Comparison of ENCODE assay signal across 29 cellular contexts in the genomic region with DNA sequence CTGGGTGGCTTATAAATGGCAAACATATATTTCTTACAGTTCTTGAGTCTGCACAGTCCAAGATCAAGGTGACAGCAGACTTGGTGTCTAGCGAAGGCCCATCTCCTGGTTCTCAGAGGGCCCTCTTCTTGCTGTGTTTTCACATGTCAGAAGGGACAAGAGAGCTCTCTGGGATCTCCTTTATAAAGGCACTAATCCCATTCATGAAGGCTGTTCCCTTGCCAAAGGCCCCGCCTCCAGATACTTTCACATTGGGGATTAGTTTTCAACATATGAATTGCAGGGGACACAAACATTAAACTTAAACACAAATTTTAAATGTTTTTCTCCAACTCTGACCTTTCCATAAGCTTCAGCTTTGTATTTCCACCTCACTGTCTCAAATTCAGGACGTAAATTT.
"Had no signal": no experiment of that assay in that cellular context is flagged by ENCODE, and none has a peak within 500 bp of the region (broad histone marks: within the 10 kb centered on the region; RNA-seq: fewer than 3 reads in every experiment).

No MANE protein-coding gene starts in this region.

- DNase-seq: activated CD4-positive, alpha-beta memory T cell treated with anti-CD3 and anti-CD28 coated beads for 36 hours; activated CD4-positive, alpha-beta T cell treated with anti-CD3 and anti-CD28 coated beads for 36 hours; activated CD4-positive, alpha-beta T cell treated with anti-CD3 and anti-CD28 coated beads, Interleukin-2, amount 10 ng/mL, durations not matched to agents 24 days and 14 days; activated CD4-positive, CD25-positive, alpha-beta regulatory T cell; activated CD4-positive, CD25-positive, alpha-beta regulatory T cell treated with anti-CD3 and anti-CD28 coated beads, Interleukin-2, amount 50 U/mL, for 72 hours; activated CD8-positive, alpha-beta memory T cell treated with anti-CD3 and anti-CD28 coated beads, Interleukin-2, amount 10 ng/mL, durations not matched to agents 7 days and 5 days; activated CD8-positive, alpha-beta memory T cell treated with anti-CD3 and anti-CD28 coated beads, Interleukin-2, amount 50 U/mL, for 4 hours; activated CD8-positive, alpha-beta T cell treated with anti-CD3 and anti-CD28 coated beads, Interleukin-2, amount 10 ng/mL, durations not matched to agents 7 days and 5 days; activated effector memory CD4-positive, alpha-beta T cell treated with anti-CD3 and anti-CD28 coated beads, Interleukin-2, amount 50 U/mL, for 16 hours; activated naive CD4-positive, alpha-beta T cell treated with anti-CD3 and anti-CD28 coated beads for 36 hours; activated naive CD8-positive, alpha-beta T cell treated with anti-CD3 and anti-CD28 coated beads, Interleukin-2, amount 10 ng/mL, durations not matched to agents 7 days and 5 days; activated T-cell treated with anti-CD3 and anti-CD28 coated beads, Interleukin-2, amount 50 U/mL, for 1 hour; activated T-cell treated with anti-CD3 and anti-CD28 coated beads, Interleukin-2, amount 50 U/mL, for 48 hours; central memory CD4-positive, alpha-beta T cell; cerebellar nuclear complex; colonic mucosa; effector CD8-positive, alpha-beta T cell; foreskin fibroblast; head of caudate nucleus; T-helper 2 cell; WERI-Rb-1 had no signal

- H3K9me3 ChIP-seq: ascending aorta, breast epithelium, colonic mucosa had no signal

- ATAC-seq: activated CD4-positive, alpha-beta T cell treated with anti-CD3 and anti-CD28 coated beads for 36 hours; activated CD8-positive, alpha-beta memory T cell treated with anti-CD3 and anti-CD28 coated beads, Interleukin-2, amount 10 ng/mL, durations not matched to agents 7 days and 5 days; activated CD8-positive, alpha-beta T cell treated with anti-CD3 and anti-CD28 coated beads, Interleukin-2, amount 10 ng/mL, durations not matched to agents 7 days and 5 days; activated naive CD4-positive, alpha-beta T cell treated with anti-CD3 and anti-CD28 coated beads, Interleukin-2, amount 50 U/mL, for 72 hours; esophagus mucosa had no signal

- H3K36me3 ChIP-seq: ascending aorta, breast epithelium, cardiac muscle cell, colonic mucosa, WERI-Rb-1 had no signal

- H3K27ac ChIP-seq: ascending aorta, breast epithelium, cardiac muscle cell, colonic mucosa, WERI-Rb-1 had no signal

- H3K27ac Mint-ChIP-seq: activated CD4-positive, alpha-beta memory T cell treated with anti-CD3 and anti-CD28 coated beads for 36 hours; activated CD4-positive, alpha-beta T cell treated with anti-CD3 and anti-CD28 coated beads for 36 hours; activated CD4-positive, alpha-beta T cell treated with anti-CD3 and anti-CD28 coated beads, Interleukin-2, amount 10 ng/mL, durations not matched to agents 24 days and 14 days; activated CD8-positive, alpha-beta memory T cell treated with anti-CD3 and anti-CD28 coated beads, Interleukin-2, amount 10 ng/mL, durations not matched to agents 7 days and 5 days; activated CD8-positive, alpha-beta T cell treated with anti-CD3 and anti-CD28 coated beads, Interleukin-2, amount 10 ng/mL, durations not matched to agents 7 days and 5 days; activated naive CD4-positive, alpha-beta T cell treated with anti-CD3 and anti-CD28 coated beads for 36 hours; activated naive CD4-positive, alpha-beta T cell treated with anti-CD3 and anti-CD28 coated beads, Interleukin-2, amount 50 U/mL, for 72 hours; activated naive CD8-positive, alpha-beta T cell treated with anti-CD3 and anti-CD28 coated beads, Interleukin-2, amount 10 ng/mL, durations not matched to agents 7 days and 5 days; activated T-helper 1 cell treated with anti-CD3 and anti-CD28 coated beads, Interleukin-12 subunit alpha, Interleukin-12 subunit beta, Interleukin-2, Interleukin-4 antibody, amounts not matched to agents 30 ng/mL and 10 ng/mL and 1 ng/mL, durations not matched to agents 14 hours and 24 hours and 36 hours; activated T-helper 2 cell treated with anti-CD3 and anti-CD28 coated beads, Interferon-gamma antibody, Interleukin-2, Interleukin-4, amounts not matched to agents 10 μg/mL and 5 μg/mL and 100 μg/mL, durations not matched to agents 14 hours and 24 hours and 36 hours; brain had no signal

- H3K4me1 Mint-ChIP-seq: activated CD4-positive, alpha-beta T cell treated with anti-CD3 and anti-CD28 coated beads for 36 hours; activated CD4-positive, alpha-beta T cell treated with anti-CD3 and anti-CD28 coated beads, Interleukin-2, amount 10 ng/mL, durations not matched to agents 24 days and 14 days; activated CD8-positive, alpha-beta memory T cell treated with anti-CD3 and anti-CD28 coated beads, Interleukin-2, amount 10 ng/mL, durations not matched to agents 7 days and 5 days; activated naive CD8-positive, alpha-beta T cell treated with anti-CD3 and anti-CD28 coated beads, Interleukin-2, amount 10 ng/mL, durations not matched to agents 7 days and 5 days had no signal

- H3K27me3 Mint-ChIP-seq: activated CD4-positive, alpha-beta memory T cell treated with anti-CD3 and anti-CD28 coated beads for 36 hours; activated CD4-positive, alpha-beta T cell treated with anti-CD3 and anti-CD28 coated beads for 36 hours; activated CD4-positive, alpha-beta T cell treated with anti-CD3 and anti-CD28 coated beads, Interleukin-2, amount 10 ng/mL, durations not matched to agents 24 days and 14 days; activated CD8-positive, alpha-beta memory T cell treated with anti-CD3 and anti-CD28 coated beads, Interleukin-2, amount 10 ng/mL, durations not matched to agents 7 days and 5 days; activated naive CD8-positive, alpha-beta T cell treated with anti-CD3 and anti-CD28 coated beads, Interleukin-2, amount 10 ng/mL, durations not matched to agents 7 days and 5 days; brain had no signal

- H3K4me3 ChIP-seq: ascending aorta, breast epithelium, cardiac muscle cell, colonic mucosa had no signal

- H3K4me3 Mint-ChIP-seq: activated CD4-positive, alpha-beta memory T cell treated with anti-CD3 and anti-CD28 coated beads for 36 hours; activated CD4-positive, alpha-beta T cell treated with anti-CD3 and anti-CD28 coated beads for 36 hours; activated CD4-positive, alpha-beta T cell treated with anti-CD3 and anti-CD28 coated beads, Interleukin-2, amount 10 ng/mL, durations not matched to agents 24 days and 14 days; activated CD8-positive, alpha-beta memory T cell treated with anti-CD3 and anti-CD28 coated beads, Interleukin-2, amount 10 ng/mL, durations not matched to agents 7 days and 5 days; activated CD8-positive, alpha-beta T cell treated with anti-CD3 and anti-CD28 coated beads, Interleukin-2, amount 10 ng/mL, durations not matched to agents 7 days and 5 days; activated naive CD4-positive, alpha-beta T cell treated with anti-CD3 and anti-CD28 coated beads for 36 hours; activated naive CD8-positive, alpha-beta T cell treated with anti-CD3 and anti-CD28 coated beads, Interleukin-2, amount 10 ng/mL, durations not matched to agents 7 days and 5 days; activated T-helper 1 cell treated with anti-CD3 and anti-CD28 coated beads, Interleukin-12 subunit alpha, Interleukin-12 subunit beta, Interleukin-2, Interleukin-4 antibody, amounts not matched to agents 30 ng/mL and 10 ng/mL and 1 ng/mL, durations not matched to agents 14 hours and 24 hours and 36 hours; brain had no signal

- H3K9me3 Mint-ChIP-seq: activated CD4-positive, alpha-beta memory T cell treated with anti-CD3 and anti-CD28 coated beads for 36 hours; activated CD4-positive, alpha-beta T cell treated with anti-CD3 and anti-CD28 coated beads, Interleukin-2, amount 10 ng/mL, durations not matched to agents 24 days and 14 days; activated naive CD4-positive, alpha-beta T cell treated with anti-CD3 and anti-CD28 coated beads for 36 hours; activated naive CD8-positive, alpha-beta T cell treated with anti-CD3 and anti-CD28 coated beads, Interleukin-2, amount 10 ng/mL, durations not matched to agents 7 days and 5 days; activated T-helper 1 cell treated with anti-CD3 and anti-CD28 coated beads, Interleukin-12 subunit alpha, Interleukin-12 subunit beta, Interleukin-2, Interleukin-4 antibody, amounts not matched to agents 30 ng/mL and 10 ng/mL and 1 ng/mL, durations not matched to agents 14 hours and 24 hours and 36 hours; activated T-helper 2 cell treated with anti-CD3 and anti-CD28 coated beads, Interferon-gamma antibody, Interleukin-2, Interleukin-4, amounts not matched to agents 10 μg/mL and 5 μg/mL and 100 μg/mL, durations not matched to agents 14 hours and 24 hours and 36 hours had no signal

- H3K27me3 ChIP-seq: ascending aorta, breast epithelium, cardiac muscle cell, colonic mucosa had no signal

- H3K4me1 ChIP-seq: ascending aorta, breast epithelium, colonic mucosa had no signal

- H3K36me3 Mint-ChIP-seq: activated CD4-positive, alpha-beta memory T cell treated with anti-CD3 and anti-CD28 coated beads for 36 hours; activated CD8-positive, alpha-beta memory T cell treated with anti-CD3 and anti-CD28 coated beads, Interleukin-2, amount 10 ng/mL, durations not matched to agents 7 days and 5 days; activated naive CD4-positive, alpha-beta T cell treated with anti-CD3 and anti-CD28 coated beads, Interleukin-2, amount 50 U/mL, for 72 hours; activated naive CD8-positive, alpha-beta T cell treated with anti-CD3 and anti-CD28 coated beads, Interleukin-2, amount 10 ng/mL, durations not matched to agents 7 days and 5 days; brain had no signal
